Comparison of ENCODE assay signal across 9 cellular contexts in the genomic region with DNA sequence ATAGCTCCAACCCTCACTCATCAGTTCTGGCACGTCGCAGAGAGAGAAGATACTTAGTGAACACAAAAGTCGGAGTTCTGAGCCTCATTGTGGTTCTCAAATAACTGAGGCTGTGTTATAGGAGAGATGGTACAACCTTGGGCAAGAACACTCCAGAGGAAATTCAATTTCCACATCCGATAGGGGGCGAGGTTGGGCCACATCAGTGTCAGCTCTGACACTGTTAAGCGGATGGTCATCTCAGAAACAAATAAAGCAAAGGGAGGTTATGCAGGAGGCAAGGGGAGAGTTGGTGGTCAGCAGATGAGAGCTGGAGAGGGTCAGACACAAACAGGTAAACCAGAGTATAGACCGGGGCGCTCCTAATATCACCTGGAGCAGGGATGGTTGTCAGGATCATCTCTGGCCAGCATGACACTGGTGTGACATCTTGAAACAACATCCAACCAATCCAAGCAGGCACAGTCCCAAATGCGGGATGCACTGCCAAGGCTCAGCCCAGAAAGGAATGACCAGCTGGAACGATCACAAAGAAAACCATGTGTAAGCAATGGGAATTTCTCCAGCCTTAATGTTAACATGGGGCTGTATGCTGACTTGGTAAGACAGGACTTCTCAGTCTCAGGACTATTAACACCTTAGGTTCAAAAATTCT.
DNase-seq lines count a peak whose midpoint lies in the region; ATAC-seq and TF ChIP-seq lines count a peak whose summit lies in the region.
"Had no signal": no experiment of that assay in that cellular context is flagged by ENCODE, and none has a peak within 500 bp of the region (broad histone marks: within the 10 kb centered on the region; RNA-seq: fewer than 3 reads in every experiment).

No MANE protein-coding gene starts in this region.

- DNase-seq in GM03348 (ENCODE audit: low spot score), result peak; percentile 13
- peak; percentile 44 for DNase-seq in MV-4-11 (lab: John Stamatoyannopoulos, UW)
- peak; percentile 77 for DNase-seq in coronary artery (ENCODE audit: low spot score)
- DNase-seq in nucleus accumbens (lab: John Stamatoyannopoulos, UW), result peak in 33 of 56 donors; percentile 0 to 53 (median 19)
- no peak for DNase-seq in activated T-helper 2 cell treated with anti-CD3 and anti-CD28 coated beads, Interferon-gamma antibody, Interleukin-2, Interleukin-4, amounts not matched to agents 10 μg/mL and 5 μg/mL and 100 μg/mL, durations not matched to agents 14 hours and 24 hours and 36 hours (ENCODE audit: low spot score)
- DNase-seq in kidney tubule cell (ENCODE audit: low spot score), result no peak

- no peak overlapping the region for H3K4me3 ChIP-seq in coronary artery
- H3K4me3 ChIP-seq: heart left ventricle had no signal

- H3K4me3 Mint-ChIP-seq in activated T-helper 2 cell treated with anti-CD3 and anti-CD28 coated beads, Interferon-gamma antibody, Interleukin-2, Interleukin-4, amounts not matched to agents 10 μg/mL and 5 μg/mL and 100 μg/mL, durations not matched to agents 14 hours and 24 hours and 36 hours (ENCODE audit: low read depth), result no peak overlapping the region

- no peak overlapping the region for H3K27ac Mint-ChIP-seq in activated T-helper 2 cell treated with anti-CD3 and anti-CD28 coated beads, Interferon-gamma antibody, Interleukin-2, Interleukin-4, amounts not matched to agents 10 μg/mL and 5 μg/mL and 100 μg/mL, durations not matched to agents 14 hours and 24 hours and 36 hours

- no peaks in the 10 kb centered on the region for H3K36me3 Mint-ChIP-seq in activated T-helper 2 cell treated with anti-CD3 and anti-CD28 coated beads, Interferon-gamma antibody, Interleukin-2, Interleukin-4, amounts not matched to agents 10 μg/mL and 5 μg/mL and 100 μg/mL, durations not matched to agents 14 hours and 24 hours and 36 hours (ENCODE audit: low read depth)

- ATAC-seq in HG03196 (IDR thresholded peaks at IDR 0.05; ENCODE audit: unreplicated experiment) (no peak), HG03571 (IDR thresholded peaks at IDR 0.05; ENCODE audit: unreplicated experiment) (no peak)

- intact Hi-C loops in activated T-helper 2 cell treated with anti-CD3 and anti-CD28 coated beads, Interferon-gamma antibody, Interleukin-2, Interleukin-4, amounts not matched to agents 10 μg/mL and 5 μg/mL and 100 μg/mL, durations not matched to agents 14 hours and 24 hours and 36 hours (cut with micrococcal nuclease), result loop anchor here (10.0 kb wide), 1 partner anchor 203 kb away; no protein-coding TSS in a partner anchor

- peak overlapping the region in 1 of 2 donors; percentile 59 for H3K27ac ChIP-seq in coronary artery
- H3K27ac ChIP-seq: heart left ventricle had no signal

- H3K4me1 Mint-ChIP-seq in activated T-helper 2 cell treated with anti-CD3 and anti-CD28 coated beads, Interferon-gamma antibody, Interleukin-2, Interleukin-4, amounts not matched to agents 10 μg/mL and 5 μg/mL and 100 μg/mL, durations not matched to agents 14 hours and 24 hours and 36 hours (ENCODE audit: low read depth), result peaks cover 6% of the 10 kb centered on the region

- H3K9me3 Mint-ChIP-seq in activated T-helper 2 cell treated with anti-CD3 and anti-CD28 coated beads, Interferon-gamma antibody, Interleukin-2, Interleukin-4, amounts not matched to agents 10 μg/mL and 5 μg/mL and 100 μg/mL, durations not matched to agents 14 hours and 24 hours and 36 hours, result no peaks in the 10 kb centered on the region

- TF ChIP-seq CTCF in coronary artery (IDR thresholded peaks at IDR 0.05), result no peak

- peaks cover 5% of the 10 kb centered on the region for H3K27me3 Mint-ChIP-seq in activated T-helper 2 cell treated with anti-CD3 and anti-CD28 coated beads, Interferon-gamma antibody, Interleukin-2, Interleukin-4, amounts not matched to agents 10 μg/mL and 5 μg/mL and 100 μg/mL, durations not matched to agents 14 hours and 24 hours and 36 hours (ENCODE audit: low read depth)

Comparison
In these comparisons a context has a peak if more than half of its experiments do, and no peak if none do; other contexts are left out.
1. DNase-seq: peak in GM03348 (single experiment), MV-4-11 (single experiment), coronary artery (single experiment) and nucleus accumbens (33 of 56); none in activated T-helper 2 cell treated with anti-CD3 and anti-CD28 coated beads, Interferon-gamma antibody, Interleukin-2, Interleukin-4, amounts not matched to agents 10 μg/mL and 5 μg/mL and 100 μg/mL, durations not matched to agents 14 hours and 24 hours and 36 hours (single experiment) and kidney tubule cell (single experiment).